19 cellular contexts compared by ENCODE assay signal in genomic region chr10:30386801-30387588, GRCh38. TPM values are rescaled to one million over a fixed set of nuclear protein-coding genes. Genes with fewer than 3 reads are reported as not detected.
DNase-seq lines count a peak whose midpoint lies in the region; ATAC-seq, FAIRE-seq and TF ChIP-seq lines count a peak whose summit lies in the region.
"Had no signal": no experiment of that assay in that cellular context is flagged by ENCODE, and none has a peak within 500 bp of the region (broad histone marks: within the 10 kb centered on the region; RNA-seq: fewer than 3 reads in every experiment).

No MANE protein-coding gene starts in this region.

- H3K4me3 Mint-ChIP-seq in MCF 10A (ENCODE audit: unreplicated experiment): peak overlapping the region; percentile 24
- H3K4me3 Mint-ChIP-seq: CD8-positive, alpha-beta memory T cell; T-cell; type B pancreatic cell had no signal

- intact Hi-C loops in MCF 10A (cut with micrococcal nuclease): loop anchor here (1.0 to 2.0 kb wide), 3 partner anchors 27 to 389 kb away; no protein-coding TSS in a partner anchor
- intact Hi-C loops in breast epithelium (cut with DNase I; ENCODE audit: low total_unique reads): no loop called here
- intact Hi-C loops in transverse colon (cut with DNase I; ENCODE audit: low total_unique reads): no loop called here

- TF ChIP-seq EP300 in transverse colon (IDR thresholded peaks at IDR 0.05; ENCODE audit: low read depth): no peak

- peak overlapping the region; percentile 76 for H3K27ac Mint-ChIP-seq in MCF 10A (ENCODE audit: low read depth, unreplicated experiment)
- H3K27ac Mint-ChIP-seq: CD8-positive, alpha-beta memory T cell; T-cell; type B pancreatic cell had no signal

- FAIRE-seq in urothelium cell line (lab: Jason Lieb, UNC): no peak

- H3K27me3 ChIP-seq in breast epithelium (no peaks in the 10 kb centered on the region), transverse colon (no peaks in the 10 kb centered on the region)
- H3K27me3 ChIP-seq: right atrium auricular region had no signal

- POLR2A ChIA-PET in MCF 10A (lab: Yijun Ruan, JAX): interaction anchor here (0.6 to 0.9 kb wide), 2 partner anchors 9 to 136 kb away, joined by 3 to 4 read pairs; no protein-coding TSS in a partner anchor

- H3K9me3 ChIP-seq in breast epithelium (no peaks in the 10 kb centered on the region), transverse colon (no peaks in the 10 kb centered on the region)
- H3K9me3 ChIP-seq: right atrium auricular region had no signal

- in situ Hi-C loops in transverse colon (cut with MboI; ENCODE audit: low pct_ligation_motif_present in 1 of 4, low pct_unique_long_range_greater_than_20kb in 1 of 4, low sequenced_read_pairs in 3 of 4): no loop called here

- TF ChIP-seq POLR2A in breast epithelium (IDR thresholded peaks at IDR 0.05) (no peak), transverse colon (IDR thresholded peaks at IDR 0.05) (no peak)

- H3K27me3 Mint-ChIP-seq in MCF 10A (ENCODE audit: insufficient read depth, unreplicated experiment): no peaks in the 10 kb centered on the region
- H3K27me3 Mint-ChIP-seq: type B pancreatic cell had no signal

- H3K4me1 Mint-ChIP-seq in MCF 10A (ENCODE audit: insufficient read depth, unreplicated experiment): peaks cover 26% of the 10 kb centered on the region
- H3K4me1 Mint-ChIP-seq: CD8-positive, alpha-beta memory T cell; T-cell had no signal

- H3K4me1 ChIP-seq in breast epithelium (no peaks in the 10 kb centered on the region), transverse colon (peaks cover 0 to 6% (median 0%) of the 10 kb centered on the region in 4 donors)

- no TSS peak for BruUV-seq in MCF 10A (replicated peaks; lab: Mats Ljungman, UMichigan)

- no peak for TF ChIP-seq CTCF in MCF 10A (IDR thresholded peaks at IDR 0.05; ENCODE audit: unreplicated experiment)
- TF ChIP-seq CTCF in breast epithelium (IDR thresholded peaks at IDR 0.05): no peak
- TF ChIP-seq CTCF in epithelial cell of esophagus (IDR thresholded peaks at IDR 0.05; ENCODE audit: insufficient read depth, low read depth, low read length, missing control alignments): no peak
- no peak for TF ChIP-seq CTCF in transverse colon (IDR thresholded peaks at IDR 0.05)

- peaks cover 6% of the 10 kb centered on the region for H3K9me3 Mint-ChIP-seq in MCF 10A (ENCODE audit: unreplicated experiment)
- H3K9me3 Mint-ChIP-seq: T-cell, type B pancreatic cell had no signal

- WGBS in transverse colon (ENCODE audit: low coverage in 1 of 2), 2 donors: 60 to 84% methylated on average over 1 to 13 of the region's 13 CpGs

- H3K36me3 ChIP-seq in breast epithelium (no peaks in the 10 kb centered on the region), transverse colon (no peaks in the 10 kb centered on the region)
- H3K36me3 ChIP-seq: right atrium auricular region had no signal

- H3K4me3 ChIP-seq in breast epithelium: no peak overlapping the region
- no peak overlapping the region for H3K4me3 ChIP-seq in epithelial cell of esophagus (ENCODE audit: low read length)
- H3K4me3 ChIP-seq in transverse colon: no peak overlapping the region
- H3K4me3 ChIP-seq: right atrium auricular region had no signal

- H3K36me3 Mint-ChIP-seq in MCF 10A (ENCODE audit: insufficient read depth, unreplicated experiment): peaks cover 5% of the 10 kb centered on the region
- H3K36me3 Mint-ChIP-seq: CD8-positive, alpha-beta memory T cell; T-cell; type B pancreatic cell had no signal

- no peak for ATAC-seq in HG03432 (IDR thresholded peaks at IDR 0.05; ENCODE audit: unreplicated experiment)
- ATAC-seq: Panc1; stimulated activated naive CD8-positive, alpha-beta T cell treated with anti-CD3 and anti-CD28 coated beads, Interleukin-15, Interleukin-2, amounts not matched to agents 100 U/mL and 50 U/mL, for 24 hours; T-cell had no signal

- DNase-seq in MCF 10A (ENCODE audit: unreplicated experiment): peak; percentile 73
- DNase-seq in breast epithelium (ENCODE audit: low spot score in 2 of 2): no peak
- DNase-seq in NOMO-1 treated with dmso at 0.1 percent for 144 hours (lab: John Stamatoyannopoulos, UW; ENCODE audit: unreplicated experiment): peak; percentile 39
- peak; percentile 76 for DNase-seq in epithelial cell of esophagus (ENCODE audit: low read depth)
- peak; percentile 70 for DNase-seq in urothelium cell line (ENCODE audit: low spot score)
- DNase-seq in AG08396 (ENCODE audit: low spot score): no peak
- no peak for DNase-seq in transverse colon
- DNase-seq: amygdala; CD8-positive, alpha-beta memory T cell; cerebellar nuclear complex; midbrain; NCI-H2081; NCI-H510A; stimulated activated naive CD8-positive, alpha-beta T cell treated with anti-CD3 and anti-CD28 coated beads, Interleukin-15, Interleukin-2, amounts not matched to agents 100 U/mL and 50 U/mL, for 24 hours; T-cell had no signal

- H3K27ac ChIP-seq in breast epithelium: no peak overlapping the region
- H3K27ac ChIP-seq in transverse colon: no peak overlapping the region
- H3K27ac ChIP-seq: right atrium auricular region had no signal

- CTCF ChIA-PET in MCF 10A (lab: Yijun Ruan, JAX): interaction anchor here (0.6 to 9.7 kb wide), 2 partner anchors 206 to 353 kb away, joined by 3 to 77 read pairs; no protein-coding TSS in a partner anchor

RNA-seq across cellular contexts. Expression of gene MTPAP, which starts 37.9 kb away (rescaled TPM):
- total RNA-seq in MCF 10A (2022) (32.3 and 36.5 TPM in 2 replicates), breast epithelium (10 to 100 TPM; 13.1 to 15.4 (median 14.3) TPM), transverse colon (10 to 100 TPM in 2 of 4 donors, 1 to 10 TPM in 2; 5.6 to 16.0 (median 10.1) TPM)

RNA-seq across cellular contexts. Expression of gene MAP3K8, which starts 47.0 kb away (rescaled TPM):
- 1.5 and 2.2 TPM in 2 replicates for total RNA-seq in MCF 10A (2022)
- 10 to 100 TPM; 34.4 to 45.9 (median 40.2) TPM for total RNA-seq in breast epithelium
- 10 to 100 TPM in 2 of 4 donors, 1 to 10 TPM in 2; 2.2 to 26.7 (median 11.8) TPM for total RNA-seq in transverse colon

Comparison
In these comparisons a context has a peak if more than half of its experiments do, and no peak if none do; other contexts are left out.
1. DNase-seq: peak in MCF 10A (single experiment), NOMO-1 treated with dmso at 0.1 percent for 144 hours (single experiment), epithelial cell of esophagus (single experiment) and urothelium cell line (single experiment); none in breast epithelium (0 of 2), AG08396 (single experiment) and transverse colon (single experiment).